In the genomic region with DNA sequence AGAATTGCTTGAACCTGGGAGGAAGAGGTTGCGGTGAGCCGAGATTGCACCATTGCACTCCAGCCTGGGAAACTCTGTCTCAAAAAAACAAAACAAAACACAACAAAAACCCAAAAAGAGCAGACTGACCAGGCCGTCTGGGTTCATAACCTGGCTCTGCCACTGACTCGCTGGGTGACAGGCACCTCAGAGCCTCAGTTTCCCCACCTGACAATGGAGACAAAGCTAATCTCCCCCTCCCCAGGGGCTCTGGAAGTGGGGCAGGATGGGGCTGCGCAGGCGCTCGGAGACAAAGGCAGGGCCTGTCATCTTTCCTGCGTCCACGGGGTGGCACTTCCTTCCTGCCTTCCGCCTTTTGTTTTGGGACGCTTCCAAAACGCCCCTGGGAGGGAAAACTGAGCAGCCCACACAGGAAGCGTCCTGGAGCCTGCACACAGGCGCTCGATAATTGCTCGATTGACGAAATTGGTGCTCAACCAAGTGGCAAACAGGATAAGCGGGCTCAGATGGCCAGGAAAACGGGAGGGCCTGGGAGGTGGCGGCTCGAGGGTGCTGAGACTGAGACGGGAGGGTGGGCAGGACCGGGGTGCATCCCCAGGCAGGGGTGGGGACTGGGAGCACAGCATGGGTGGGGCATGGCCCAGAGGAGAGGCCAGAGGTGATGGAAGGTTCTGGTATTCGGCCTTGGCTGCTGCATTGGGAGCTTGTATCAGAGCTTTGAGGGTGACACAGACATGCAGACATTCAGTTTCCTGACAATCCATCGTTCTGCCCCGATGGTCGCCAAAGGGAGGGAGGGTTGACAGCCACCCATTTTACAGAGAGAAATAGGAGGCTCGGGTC, we compare ENCODE assay signal across 1 cellular context.
A peak's percentile ranks its signal among the peaks of the same experiment; 100 is the strongest.
TF ChIP-seq lines count a peak whose summit lies in the region.

No MANE protein-coding gene starts in this region.

TF ChIP-seq in GM12878, 131 proteins besides CTCF, POLR2A, EP300 and RAD21:
- TF ChIP-seq BACH1 (IDR thresholded peaks at IDR 0.05; ENCODE audit: borderline replicate concordance) (no peak), YY1 (IDR thresholded peaks at IDR 0.05; ENCODE audit: low read depth, low read length) (0 out of 2 replicates have a peak, but pooled peaks have one; percentile 24), POLR2AphosphoS5 (IDR thresholded peaks at IDR 0.05; ENCODE audit: low read length) (no peak), IKZF2 (IDR thresholded peaks at IDR 0.05) (peak in 1 of 2 experiments; percentile 14; a peak in 1 of 4 replicates), HDAC6 (IDR thresholded peaks at IDR 0.05; ENCODE audit: unreplicated experiment) (no peak), SPI1 (IDR thresholded peaks at IDR 0.05; ENCODE audit: borderline replicate concordance, insufficient read depth, low read depth, low read length) (0 out of 2 replicates have a peak, but pooled peaks have one; percentile 18), ZNF622 (IDR thresholded peaks at IDR 0.05) (no peak), EED (IDR thresholded peaks at IDR 0.05; ENCODE audit: low read depth) (peak; percentile 55; the same call in 1 of the 2 replicates), KAT2A (conservative IDR thresholded peaks at IDR 0.05; ENCODE audit: control insufficient read depth, low read depth, low read length) (no peak), E4F1 (IDR thresholded peaks at IDR 0.05; ENCODE audit: borderline replicate concordance, partially characterized antibody) (no peak), SMC3 (IDR thresholded peaks at IDR 0.05; ENCODE audit: borderline replicate concordance, low read length) (peak; percentile 81), NRF1 (conservative IDR thresholded peaks at IDR 0.05; ENCODE audit: low read depth, low read length) (no peak; the same call in 1 of the 2 replicates), STAT1 (conservative IDR thresholded peaks at IDR 0.05) (no peak), ATF3 (IDR thresholded peaks at IDR 0.05; ENCODE audit: borderline replicate concordance, extremely low read depth, low read depth, low read length) (no peak), POLR2AphosphoS2 (IDR thresholded peaks at IDR 0.05; ENCODE audit: low read depth, low read length) (no peak), ZNF687 (IDR thresholded peaks at IDR 0.05) (no peak), IKZF1 (conservative IDR thresholded peaks at IDR 0.05) (peak; percentile 49; the same call in 1 of the 2 replicates), ETV6 (conservative IDR thresholded peaks at IDR 0.05 in 1 of 2, IDR thresholded peaks at IDR 0.05 in 1 of 2; ENCODE audit: borderline replicate concordance in 1 of 2, low read depth in 1 of 2) (peak in 1 of 2 experiments; percentile 46; a peak in 1 of 4 replicates), BHLHE40 (IDR thresholded peaks at IDR 0.05; ENCODE audit: borderline replicate concordance in 1 of 2, low read depth in 2 of 2, low read length in 1 of 2) (peak in 1 of 2 experiments; percentile 20; a peak in 1 of 4 replicates), CBX5 (IDR thresholded peaks at IDR 0.05; ENCODE audit: low read depth) (no peak)
- TF ChIP-seq, protein P1, sequence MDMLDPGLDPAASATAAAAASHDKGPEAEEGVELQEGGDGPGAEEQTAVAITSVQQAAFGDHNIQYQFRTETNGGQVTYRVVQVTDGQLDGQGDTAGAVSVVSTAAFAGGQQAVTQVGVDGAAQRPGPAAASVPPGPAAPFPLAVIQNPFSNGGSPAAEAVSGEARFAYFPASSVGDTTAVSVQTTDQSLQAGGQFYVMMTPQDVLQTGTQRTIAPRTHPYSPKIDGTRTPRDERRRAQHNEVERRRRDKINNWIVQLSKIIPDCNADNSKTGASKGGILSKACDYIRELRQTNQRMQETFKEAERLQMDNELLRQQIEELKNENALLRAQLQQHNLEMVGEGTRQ (IDR thresholded peaks at IDR 0.05; ENCODE audit: borderline replicate concordance, low read depth, low read length), result no peak
- TF ChIP-seq, protein P2, sequence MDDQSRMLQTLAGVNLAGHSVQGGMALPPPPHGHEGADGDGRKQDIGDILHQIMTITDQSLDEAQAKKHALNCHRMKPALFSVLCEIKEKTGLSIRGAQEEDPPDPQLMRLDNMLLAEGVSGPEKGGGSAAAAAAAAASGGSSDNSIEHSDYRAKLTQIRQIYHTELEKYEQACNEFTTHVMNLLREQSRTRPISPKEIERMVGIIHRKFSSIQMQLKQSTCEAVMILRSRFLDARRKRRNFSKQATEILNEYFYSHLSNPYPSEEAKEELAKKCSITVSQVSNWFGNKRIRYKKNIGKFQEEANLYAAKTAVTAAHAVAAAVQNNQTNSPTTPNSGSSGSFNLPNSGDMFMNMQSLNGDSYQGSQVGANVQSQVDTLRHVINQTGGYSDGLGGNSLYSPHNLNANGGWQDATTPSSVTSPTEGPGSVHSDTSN (IDR thresholded peaks at IDR 0.05; ENCODE audit: insufficient replicate concordance, low read depth, low read length), result no peak
